In the genomic region with DNA sequence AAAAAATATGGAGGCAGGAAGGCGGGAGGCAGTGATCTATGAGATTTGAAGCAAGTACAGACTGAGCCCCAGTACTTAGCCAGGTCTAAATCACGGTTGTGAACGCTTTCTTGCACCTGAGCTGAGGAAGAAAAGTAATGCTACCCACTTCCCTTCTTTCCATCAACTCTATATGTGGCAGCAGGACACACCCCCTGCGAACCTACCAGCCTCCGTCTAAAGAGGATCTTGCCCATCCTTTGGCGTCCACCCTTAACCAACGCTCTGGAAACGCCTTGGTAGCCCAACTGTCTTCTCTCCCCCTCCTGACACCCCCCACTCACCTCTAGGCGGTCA, we compare ENCODE assay signal across 8 cellular contexts. TPM values are rescaled to one million over a fixed set of nuclear protein-coding genes. Genes with fewer than 3 reads are reported as not detected.
A peak's percentile ranks its signal among the peaks of the same experiment; 100 is the strongest.
DNase-seq lines count a peak whose midpoint lies in the region; ATAC-seq, FAIRE-seq and TF ChIP-seq lines count a peak whose summit lies in the region.

No MANE protein-coding gene starts in this region.

- H3K9me3 Mint-ChIP-seq in astrocyte (ENCODE audit: unreplicated experiment), result no peaks in the 10 kb centered on the region

- TF ChIP-seq POLR2A in right lobe of liver (IDR thresholded peaks at IDR 0.05), result no peak

- H3K27me3 ChIP-seq in MG63 (no peaks in the 10 kb centered on the region), astrocyte (ENCODE audit: insufficient read depth, low read length) (no peaks in the 10 kb centered on the region), right lobe of liver (no peaks in the 10 kb centered on the region), upper lobe of right lung (no peaks in the 10 kb centered on the region)

- H3K4me2 ChIP-seq in astrocyte (ENCODE audit: low read length), result peak overlapping the region; percentile 87

- peak overlapping the region; percentile 84 for H3K27ac ChIP-seq in astrocyte (ENCODE audit: low read depth, low read length)
- peak overlapping the region; percentile 94 to 95 (median 95) for H3K27ac ChIP-seq in right lobe of liver
- peak overlapping the region; percentile 88 for H3K27ac ChIP-seq in upper lobe of right lung

- H3K4me1 Mint-ChIP-seq in astrocyte (ENCODE audit: low read depth, unreplicated experiment), result peaks cover 61% of the 10 kb centered on the region

- H3K36me3 ChIP-seq in MG63, result no peaks in the 10 kb centered on the region; the same call in 1 of the 2 replicates
- H3K36me3 ChIP-seq in astrocyte (ENCODE audit: insufficient read depth, low read length), result no peaks in the 10 kb centered on the region
- no peaks in the 10 kb centered on the region for H3K36me3 ChIP-seq in right lobe of liver
- H3K36me3 ChIP-seq in upper lobe of right lung, result no peaks in the 10 kb centered on the region

- H3K27me3 Mint-ChIP-seq in astrocyte (ENCODE audit: low read depth, unreplicated experiment), result no peaks in the 10 kb centered on the region

- H3K4me3 ChIP-seq in GM08714 (ENCODE audit: low read length) (peak overlapping the region; percentile 69), MG63 (peak overlapping the region; percentile 79), astrocyte (ENCODE audit: insufficient read depth, low read depth, low read length) (peak overlapping the region; percentile 89), right lobe of liver (peak overlapping the region; percentile 87 to 89 (median 87)), upper lobe of right lung (peak overlapping the region; percentile 90)

- H3K27ac Mint-ChIP-seq in astrocyte (ENCODE audit: unreplicated experiment), result peak overlapping the region; percentile 98

- peak overlapping the region; percentile 72 for H2AFZ ChIP-seq in astrocyte (ENCODE audit: low read depth, low read length)

- under 1% methylated on average over 9 of the region's 9 CpGs for WGBS in right lobe of liver (ENCODE audit: insufficient coverage, low coverage, low lambda C conversion rate, missing lambda C conversion rate)

- H3K9me3 ChIP-seq in MG63 (no peaks in the 10 kb centered on the region), astrocyte (ENCODE audit: insufficient read depth, low read depth, low read length) (no peaks in the 10 kb centered on the region), right lobe of liver (no peaks in the 10 kb centered on the region), upper lobe of right lung (no peaks in the 10 kb centered on the region)

- H4K20me1 ChIP-seq in astrocyte (ENCODE audit: insufficient read depth, low read length), result peaks cover 50% of the 10 kb centered on the region

- no peak for TF ChIP-seq CTCF in astrocyte (IDR thresholded peaks at IDR 0.05; ENCODE audit: insufficient read depth, low read depth, low read length)
- no peak for TF ChIP-seq CTCF in right lobe of liver (IDR thresholded peaks at IDR 0.05)
- no peak for TF ChIP-seq CTCF in upper lobe of right lung (IDR thresholded peaks at IDR 0.05)

- peak; percentile 4 for ATAC-seq in GM21737 (IDR thresholded peaks at IDR 0.05; ENCODE audit: unreplicated experiment)
- peak in 2 of 4 donors; percentile 1 to 3 for ATAC-seq in right lobe of liver
- peak; percentile 1 for ATAC-seq in upper lobe of right lung

- intact Hi-C loops in right lobe of liver (cut with DNase I) (no loop called here), upper lobe of right lung (cut with DNase I) (no loop called here)

- peak overlapping the region; percentile 100 for H3K4me3 Mint-ChIP-seq in astrocyte (ENCODE audit: unreplicated experiment)

- H3K79me2 ChIP-seq in astrocyte (ENCODE audit: insufficient read depth, low read length), result peaks cover 55% of the 10 kb centered on the region

- DNase-seq in MG63 (no peak), astrocyte (ENCODE audit: low read depth) (no peak), right lobe of liver (no peak), upper lobe of right lung (no peak), NCI-H446 (lab: John Stamatoyannopoulos, UW) (no peak), NCI-H128 (lab: John Stamatoyannopoulos, UW; ENCODE audit: unreplicated experiment) (no peak)

- peak overlapping the region; percentile 94 for H3K9ac ChIP-seq in astrocyte (ENCODE audit: low read length)

- peaks cover 2% of the 10 kb centered on the region for H3K36me3 Mint-ChIP-seq in astrocyte (ENCODE audit: low read depth, unreplicated experiment)

- no peak for FAIRE-seq in astrocyte (lab: Jason Lieb, UNC)

- H3K4me1 ChIP-seq in astrocyte (ENCODE audit: insufficient read depth, low read length) (peaks cover 14% of the 10 kb centered on the region), right lobe of liver (peaks cover 0 to 42% (median 13%) of the 10 kb centered on the region in 4 donors), upper lobe of right lung (peaks cover 8% of the 10 kb centered on the region)

RNA-seq across cellular contexts. Expression of gene HMGCS1, which starts 0.5 kb away (rescaled TPM):
- total RNA-seq in MG63 (2014; rRNA removed; shearing (Covaris generic); ENCODE audit: low replicate concordance), result 19.5 and 22.1 TPM in 2 replicates
- total RNA-seq in astrocyte, result 95.9 and 146 TPM in 2 replicates
- 100 to 1,000 TPM in 2 of 6 experiments, 10 to 100 TPM in 4; 27.9 to 341 (median 62.0) TPM for total RNA-seq in right lobe of liver
- total RNA-seq in upper lobe of right lung, result 167 TPM
